Comparison of ENCODE assay signal across 18 cellular contexts in genomic region chr17:5065227-5065744, GRCh38. TPM values are rescaled to one million over a fixed set of nuclear protein-coding genes. Genes with fewer than 3 reads are reported as not detected.
"Had no signal": no experiment of that assay in that cellular context is flagged by ENCODE, and none has a peak within 500 bp of the region (broad histone marks: within the 10 kb centered on the region; RNA-seq: fewer than 3 reads in every experiment).

No MANE protein-coding gene starts in this region.

- H3K27ac Mint-ChIP-seq: activated CD4-positive, alpha-beta T cell treated with anti-CD3 and anti-CD28 coated beads, Interleukin-2, amount 10 ng/mL, durations not matched to agents 7 days and 5 days; endodermal cell; natural killer cell treated with Interleukin-12 subunit alpha and Interleukin-12 subunit beta and Interleukin-15 and Interleukin-18, amount 100 ng/mL, for 72 hours; stimulated activated memory B cell treated with anti-CD40 and anti-IgM and Interleukin-4, amounts not matched to agents 10 μg/mL and 1 μg/mL and 100 μg/mL, for 72 hours; T-helper 2 cell treated with Interferon-gamma antibody and Interleukin-4, amounts not matched to agents 5 μg/mL and 100 μg/mL, for 36 hours; type B pancreatic cell had no signal

- H3K36me3 ChIP-seq: ascending aorta, suprapubic skin had no signal

- ATAC-seq: left ventricle myocardium superior; natural killer cell treated with Interleukin-12 subunit alpha and Interleukin-12 subunit beta and Interleukin-15 and Interleukin-18, amount 100 ng/mL, for 72 hours; stimulated activated memory B cell treated with anti-CD40 and anti-IgM and Interleukin-4, amounts not matched to agents 10 μg/mL and 1 μg/mL and 100 μg/mL, for 72 hours had no signal

- H3K4me3 ChIP-seq: ascending aorta, suprapubic skin had no signal

- H3K36me3 Mint-ChIP-seq: natural killer cell treated with Interleukin-12 subunit alpha and Interleukin-12 subunit beta and Interleukin-15 and Interleukin-18, amount 100 ng/mL, for 72 hours; stimulated activated memory B cell treated with anti-CD40 and anti-IgM and Interleukin-4, amounts not matched to agents 10 μg/mL and 1 μg/mL and 100 μg/mL, for 72 hours; type B pancreatic cell had no signal

- H3K27ac ChIP-seq: ascending aorta, suprapubic skin had no signal

- H3K4me1 Mint-ChIP-seq: endodermal cell had no signal

- H3K4me3 Mint-ChIP-seq: activated CD4-positive, alpha-beta T cell treated with anti-CD3 and anti-CD28 coated beads, Interleukin-2, amount 10 ng/mL, durations not matched to agents 7 days and 5 days; endodermal cell; natural killer cell treated with Interleukin-12 subunit alpha and Interleukin-12 subunit beta and Interleukin-15 and Interleukin-18, amount 100 ng/mL, for 72 hours; stimulated activated memory B cell treated with anti-CD40 and anti-IgM and Interleukin-4, amounts not matched to agents 10 μg/mL and 1 μg/mL and 100 μg/mL, for 72 hours; T-helper 2 cell treated with Interferon-gamma antibody and Interleukin-4, amounts not matched to agents 5 μg/mL and 100 μg/mL, for 36 hours; type B pancreatic cell had no signal

- DNase-seq: activated CD4-positive, alpha-beta T cell treated with anti-CD3 and anti-CD28 coated beads, Interleukin-2, amount 10 ng/mL, durations not matched to agents 7 days and 5 days; activated naive CD4-positive, alpha-beta T cell treated with Interleukin-2 at 50 U/mL for 16 hours; endodermal cell; kidney glomerular epithelial cell; left ventricle myocardium superior; mesenchymal stem cell; retina; stimulated activated CD4-positive, alpha-beta T cell treated with anti-CD3 and anti-CD28 coated beads, Interleukin-2, amount 100 ng/mL, for 48 hours had no signal

- H3K27me3 ChIP-seq: ascending aorta, suprapubic skin had no signal

- H3K9me3 ChIP-seq: ascending aorta, suprapubic skin had no signal

- H3K27me3 Mint-ChIP-seq: activated CD4-positive, alpha-beta T cell treated with anti-CD3 and anti-CD28 coated beads, Interleukin-2, amount 10 ng/mL, durations not matched to agents 7 days and 5 days; stimulated activated memory B cell treated with anti-CD40 and anti-IgM and Interleukin-4, amounts not matched to agents 10 μg/mL and 1 μg/mL and 100 μg/mL, for 72 hours had no signal

- H3K9me3 Mint-ChIP-seq: activated CD4-positive, alpha-beta T cell treated with anti-CD3 and anti-CD28 coated beads, Interleukin-2, amount 10 ng/mL, durations not matched to agents 7 days and 5 days; endodermal cell; natural killer cell treated with Interleukin-12 subunit alpha and Interleukin-12 subunit beta and Interleukin-15 and Interleukin-18, amount 100 ng/mL, for 72 hours; stimulated activated memory B cell treated with anti-CD40 and anti-IgM and Interleukin-4, amounts not matched to agents 10 μg/mL and 1 μg/mL and 100 μg/mL, for 72 hours; T-helper 2 cell treated with Interferon-gamma antibody and Interleukin-4, amounts not matched to agents 5 μg/mL and 100 μg/mL, for 36 hours; type B pancreatic cell had no signal

- H3K4me1 ChIP-seq: ascending aorta, suprapubic skin had no signal

RNA-seq across cellular contexts. Expression of gene SLC52A1, which starts 30.1 kb away (rescaled TPM):
- total RNA-seq: ascending aorta; left ventricle myocardium superior; natural killer cell treated with Interleukin-12 subunit alpha and Interleukin-12 subunit beta and Interleukin-15 and Interleukin-18, amount 100 ng/mL, for 72 hours; skeletal muscle tissue had no signal

RNA-seq across cellular contexts. Expression of gene USP6, which starts 50.5 kb away (rescaled TPM):
- total RNA-seq: dermis microvascular lymphatic vessel endothelial cell, epithelial cell of proximal tubule, fibroblast of villous mesenchyme had no signal
